19 cellular contexts compared by ENCODE assay signal in genomic region chr17:50594040-50594618, GRCh38. TPM values are rescaled to one million over a fixed set of nuclear protein-coding genes. Genes with fewer than 3 reads are reported as not detected.
"Had no signal": no experiment of that assay in that cellular context is flagged by ENCODE, and none has a peak within 500 bp of the region (broad histone marks: within the 10 kb centered on the region; RNA-seq: fewer than 3 reads in every experiment).

No MANE protein-coding gene starts in this region.

- DNase-seq: activated CD4-positive, alpha-beta T cell treated with anti-CD3 and anti-CD28 coated beads for 1 hour; activated effector memory CD4-positive, alpha-beta T cell treated with anti-CD3 and anti-CD28 coated beads, Interleukin-2, amount 50 U/mL, for 16 hours; activated naive CD4-positive, alpha-beta T cell treated with anti-CD3 and anti-CD28 coated beads, Interleukin-2, amount 50 U/mL, for 16 hours; activated T-cell treated with anti-CD3 and anti-CD28 coated beads, Interleukin-2, amount 50 U/mL, for 72 hours; aorta; effector CD4-positive, alpha-beta T cell; kidney glomerular epithelial cell; mammary epithelial cell; sigmoid colon; stimulated activated CD4-positive, alpha-beta T cell treated with anti-CD3 and anti-CD28 coated beads, Interleukin-4, amount 100 ng/mL, for 24 hours; T1000 had no signal

- H3K27me3 ChIP-seq: pancreas, sigmoid colon, stomach, vagina had no signal

- H3K4me3 Mint-ChIP-seq: activated T-cell treated with anti-CD3 and anti-CD28 coated beads, Interleukin-2, amount 50 U/mL, for 72 hours; stimulated activated effector memory CD8-positive, alpha-beta T cell treated with anti-CD3 and anti-CD28 coated beads, Interleukin-12 subunit alpha, Interleukin-12 subunit beta, amount 100 ng/mL, for 72 hours had no signal

- H3K4me1 ChIP-seq: pancreas had no signal

- H3K27ac Mint-ChIP-seq: activated T-cell treated with anti-CD3 and anti-CD28 coated beads, Interleukin-2, amount 50 U/mL, for 72 hours; stimulated activated effector memory CD8-positive, alpha-beta T cell treated with anti-CD3 and anti-CD28 coated beads, Interleukin-12 subunit alpha, Interleukin-12 subunit beta, amount 100 ng/mL, for 72 hours had no signal

- H3K9me3 Mint-ChIP-seq: activated T-cell treated with anti-CD3 and anti-CD28 coated beads, Interleukin-2, amount 50 U/mL, for 72 hours; stimulated activated effector memory CD8-positive, alpha-beta T cell treated with anti-CD3 and anti-CD28 coated beads, Interleukin-12 subunit alpha, Interleukin-12 subunit beta, amount 100 ng/mL, for 72 hours had no signal

- H3K4me1 Mint-ChIP-seq: stimulated activated effector memory CD8-positive, alpha-beta T cell treated with anti-CD3 and anti-CD28 coated beads, Interleukin-12 subunit alpha, Interleukin-12 subunit beta, amount 100 ng/mL, for 72 hours had no signal

- H3K36me3 Mint-ChIP-seq: stimulated activated effector memory CD8-positive, alpha-beta T cell treated with anti-CD3 and anti-CD28 coated beads, Interleukin-12 subunit alpha, Interleukin-12 subunit beta, amount 100 ng/mL, for 72 hours had no signal

- H3K4me3 ChIP-seq: left ventricle myocardium inferior, pancreas, sigmoid colon, stomach, vagina had no signal

- H3K27ac ChIP-seq: left ventricle myocardium inferior, neutrophil, pancreas, sigmoid colon, stomach, vagina had no signal

- H3K36me3 ChIP-seq: left ventricle myocardium inferior, neutrophil, pancreas, sigmoid colon, stomach, vagina had no signal

RNA-seq across cellular contexts. Expression of gene CACNA1G, which starts 33.6 kb away (rescaled TPM):
- polyA plus RNA-seq: aorta had no signal

RNA-seq across cellular contexts. Expression of gene ABCC3, which starts 40.6 kb away (rescaled TPM):
- total RNA-seq: activated CD8-positive, alpha-beta memory T cell treated with anti-CD3 and anti-CD28 coated beads for 36 hours; activated T-cell treated with anti-CD3 and anti-CD28 coated beads, Interleukin-2, amount 50 U/mL, for 72 hours; frontal cortex had no signal
